15 cellular contexts compared by ENCODE assay signal in the genomic region with DNA sequence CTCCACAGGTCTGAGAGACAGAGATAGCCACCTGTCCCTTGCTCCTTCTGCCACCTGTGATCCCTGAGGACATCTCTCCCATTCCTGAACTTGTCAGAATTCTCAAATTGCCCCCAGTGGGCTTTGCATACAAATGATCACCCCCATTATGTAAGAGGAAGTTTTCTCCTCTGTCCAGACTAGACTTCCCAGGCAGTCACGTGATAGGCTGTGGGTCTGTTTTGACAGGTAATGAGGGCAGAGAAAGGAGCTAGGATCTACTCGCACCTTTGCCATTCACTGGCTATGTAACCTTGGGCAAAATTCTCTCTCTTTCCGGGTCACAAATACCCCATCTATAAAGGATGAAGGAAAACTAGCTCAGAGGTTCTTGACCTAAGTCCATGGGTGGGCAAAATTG.
"Had no signal": no experiment of that assay in that cellular context is flagged by ENCODE, and none has a peak within 500 bp of the region (broad histone marks: within the 10 kb centered on the region; RNA-seq: fewer than 3 reads in every experiment).

No MANE protein-coding gene starts in this region.

- H3K9me3 ChIP-seq: heart left ventricle, mucosa of descending colon, spleen, suprapubic skin, tibial artery had no signal

- DNase-seq: cerebellar nuclear complex; dermis blood vessel endothelial cell; foreskin melanocyte; heart left ventricle; hippocampal formation; mammary epithelial cell; mucosa of descending colon; spleen; stimulated activated CD4-positive, alpha-beta T cell treated with anti-CD3 and anti-CD28 coated beads, Interleukin-15, amount 100 ng/mL, for 24 hours; stimulated activated CD4-positive, alpha-beta T cell treated with anti-CD3 and anti-CD28 coated beads, Interleukin-2, amount 100 ng/mL, for 24 hours; stimulated activated CD4-positive, alpha-beta T cell treated with anti-CD3 and anti-CD28 coated beads, Interleukin-4, amount 100 ng/mL, for 4 hours; stimulated activated naive CD8-positive, alpha-beta T cell treated with anti-CD3 and anti-CD28 coated beads, Interleukin-15, Interleukin-2, amounts not matched to agents 100 U/mL and 50 U/mL, for 24 hours; tibial artery had no signal

- H3K4me1 ChIP-seq: suprapubic skin, tibial artery had no signal

- H3K4me3 ChIP-seq: heart left ventricle, mucosa of descending colon, spleen, suprapubic skin, tibial artery had no signal

- H3K27me3 ChIP-seq: heart left ventricle, spleen had no signal

- ATAC-seq: heart left ventricle; left lobe of liver; mucosa of descending colon; stimulated activated naive CD8-positive, alpha-beta T cell treated with anti-CD3 and anti-CD28 coated beads, Interleukin-15, Interleukin-2, amounts not matched to agents 100 U/mL and 50 U/mL, for 24 hours had no signal

- H3K27ac ChIP-seq: heart left ventricle, spleen, suprapubic skin, tibial artery had no signal

- H3K36me3 ChIP-seq: suprapubic skin, tibial artery had no signal
